Comparison of ENCODE assay signal across 19 cellular contexts in the genomic region with DNA sequence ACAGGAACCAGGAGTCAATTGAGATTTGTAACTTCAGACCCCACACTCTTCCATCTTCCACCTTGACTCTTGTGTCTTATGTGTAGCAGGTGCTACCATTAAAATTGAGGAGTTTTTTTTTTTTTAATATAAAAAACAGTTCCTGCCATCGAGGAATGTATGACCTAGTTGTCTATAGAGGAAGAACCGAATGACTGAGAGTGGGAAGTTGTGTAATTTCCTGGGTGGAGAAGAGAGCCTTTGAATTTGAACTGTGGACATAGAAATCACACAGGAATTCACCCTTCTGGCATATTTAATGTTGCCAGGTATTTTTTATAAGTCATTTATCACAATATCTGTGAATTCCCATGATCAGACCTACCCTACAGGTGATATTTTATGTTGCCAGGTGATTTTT. TPM values are rescaled to one million over a fixed set of nuclear protein-coding genes. Genes with fewer than 3 reads are reported as not detected.
"Had no signal": no experiment of that assay in that cellular context is flagged by ENCODE, and none has a peak within 500 bp of the region (broad histone marks: within the 10 kb centered on the region; RNA-seq: fewer than 3 reads in every experiment).

No MANE protein-coding gene starts in this region.

- ATAC-seq: activated CD4-positive, CD25-positive, alpha-beta regulatory T cell treated with anti-CD3 and anti-CD28 coated beads, Interleukin-2, amount 50 U/mL, for 24 hours; activated naive CD4-positive, alpha-beta T cell treated with anti-CD3 and anti-CD28 coated beads, Interleukin-2, amount 50 U/mL, for 72 hours; activated T-cell treated with anti-CD3 and anti-CD28 coated beads, Interleukin-2, amount 50 U/mL, for 4 hours; gastroesophageal sphincter; heart right ventricle; left colon; stimulated activated memory B cell treated with anti-CD40 and anti-IgM and Interleukin-4, amounts not matched to agents 10 μg/mL and 1 μg/mL and 100 μg/mL, for 72 hours had no signal

- H3K27me3 Mint-ChIP-seq: stimulated activated memory B cell treated with anti-CD40 and anti-IgM and Interleukin-4, amounts not matched to agents 10 μg/mL and 1 μg/mL and 100 μg/mL, for 72 hours had no signal

- H3K9me3 Mint-ChIP-seq: activated naive CD4-positive, alpha-beta T cell treated with anti-CD3 and anti-CD28 coated beads, Interleukin-2, amount 50 U/mL, for 72 hours; activated T-cell treated with anti-CD3 and anti-CD28 coated beads, Interleukin-2, amount 50 U/mL, for 4 hours; neural crest cell; stimulated activated memory B cell treated with anti-CD40 and anti-IgM and Interleukin-4, amounts not matched to agents 10 μg/mL and 1 μg/mL and 100 μg/mL, for 72 hours had no signal

- DNase-seq: activated CD4-positive, alpha-beta T cell treated with anti-CD3 and anti-CD28 coated beads, Interleukin-2, amount 50 U/mL, for 1 hour; activated gamma-delta T cell; activated T-cell treated with anti-CD3 and anti-CD28 coated beads, Interleukin-2, amount 50 U/mL, for 4 hours; cortex of kidney; effector CD4-positive, alpha-beta T cell; heart right ventricle; left colon; lower lobe of right lung; ovary; sigmoid colon; stimulated activated CD4-positive, alpha-beta T cell treated with anti-CD3 and anti-CD28 coated beads, Interleukin-12 subunit alpha, Interleukin-12 subunit beta, amount 100 ng/mL, for 4 hours; stimulated activated CD4-positive, alpha-beta T cell treated with anti-CD3 and anti-CD28 coated beads, Interleukin-2, amount 100 ng/mL, for 24 hours; tibial artery had no signal

- H3K27ac Mint-ChIP-seq: stimulated activated memory B cell treated with anti-CD40 and anti-IgM and Interleukin-4, amounts not matched to agents 10 μg/mL and 1 μg/mL and 100 μg/mL, for 72 hours had no signal

- H3K4me3 ChIP-seq: gastroesophageal sphincter, heart right ventricle, lower lobe of right lung, ovary, sigmoid colon, tibial artery, vagina had no signal

- H3K4me1 Mint-ChIP-seq: neural crest cell had no signal

- H3K4me3 Mint-ChIP-seq: activated T-cell treated with anti-CD3 and anti-CD28 coated beads, Interleukin-2, amount 50 U/mL, for 4 hours; neural crest cell; stimulated activated memory B cell treated with anti-CD40 and anti-IgM and Interleukin-4, amounts not matched to agents 10 μg/mL and 1 μg/mL and 100 μg/mL, for 72 hours had no signal

RNA-seq across cellular contexts. Expression of a gene that starts 39.7 kb away (rescaled TPM):
- total RNA-seq: activated naive CD4-positive, alpha-beta T cell treated with anti-CD3 and anti-CD28 coated beads, Interleukin-2, amount 50 U/mL, for 72 hours; heart right ventricle; neural crest cell had no signal
